ENCODE assay signal across 8 cellular contexts in genomic region chr11:109697140-109697843, GRCh38.
DNase-seq lines count a peak whose midpoint lies in the region; ATAC-seq and TF ChIP-seq lines count a peak whose summit lies in the region.

No MANE protein-coding gene starts in this region.

- H3K79me2 ChIP-seq in Loucy (ENCODE audit: insufficient read depth, low read length): no peaks in the 10 kb centered on the region

- H3K36me3 ChIP-seq in Loucy (ENCODE audit: insufficient read depth, low read length) (no peaks in the 10 kb centered on the region), ascending aorta (no peaks in the 10 kb centered on the region)

- peaks cover 3 to 9% of the 10 kb centered on the region in 2 donors for H3K27me3 Mint-ChIP-seq in stimulated activated naive B cell treated with anti-CD40 and anti-IgM and Interleukin-4, amounts not matched to agents 10 μg/mL and 1 μg/mL and 100 μg/mL, for 72 hours

- no peaks in the 10 kb centered on the region for H3K9me2 ChIP-seq in Loucy (replicated peaks; ENCODE audit: low read depth, low read length)

- H3K4me3 Mint-ChIP-seq in stimulated activated naive B cell treated with anti-CD40 and anti-IgM and Interleukin-4, amounts not matched to agents 10 μg/mL and 1 μg/mL and 100 μg/mL, for 72 hours: no peak overlapping the region

- H3K27me3 ChIP-seq in Loucy (ENCODE audit: insufficient read depth, low read length, poor library complexity, severe bottlenecking): no peaks in the 10 kb centered on the region
- H3K27me3 ChIP-seq in ascending aorta: no peaks in the 10 kb centered on the region

- peak; percentile 78 for TF ChIP-seq CTCF in Loucy (conservative IDR thresholded peaks at IDR 0.05; ENCODE audit: low read length)
- peak in 1 of 3 experiments; percentile 19 for TF ChIP-seq CTCF in ascending aorta (IDR thresholded peaks at IDR 0.05)

- H3K4me1 ChIP-seq in Loucy (ENCODE audit: insufficient read depth, low read length, poor library complexity, severe bottlenecking) (no peaks in the 10 kb centered on the region), ascending aorta (no peaks in the 10 kb centered on the region)

- H3K4me3 ChIP-seq in Loucy (ENCODE audit: low read length, poor library complexity, severe bottlenecking) (no peak overlapping the region), ascending aorta (no peak overlapping the region)

- H3K9me3 Mint-ChIP-seq in stimulated activated naive B cell treated with anti-CD40 and anti-IgM and Interleukin-4, amounts not matched to agents 10 μg/mL and 1 μg/mL and 100 μg/mL, for 72 hours: peaks cover 21 to 35% of the 10 kb centered on the region in 2 donors

- no peaks in the 10 kb centered on the region for H4K20me1 ChIP-seq in Loucy (ENCODE audit: insufficient read depth, low read length, poor library complexity, severe bottlenecking)

- ATAC-seq in stimulated activated naive B cell treated with anti-CD40 and anti-IgM and Interleukin-4, amounts not matched to agents 10 μg/mL and 1 μg/mL and 100 μg/mL, for 72 hours (replicated peaks): peak; percentile 78 to 80

- no peaks in the 10 kb centered on the region for H3K36me3 Mint-ChIP-seq in stimulated activated naive B cell treated with anti-CD40 and anti-IgM and Interleukin-4, amounts not matched to agents 10 μg/mL and 1 μg/mL and 100 μg/mL, for 72 hours

- H3K9me3 ChIP-seq in Loucy (ENCODE audit: insufficient read depth, low read depth, low read length) (no peaks in the 10 kb centered on the region), ascending aorta (peaks cover 4 to 28% of the 10 kb centered on the region in 2 donors)

- intact Hi-C loops in ascending aorta (cut with DNase I): no loop called here

- DNase-seq in activated CD4-positive, alpha-beta T cell treated with anti-CD3 and anti-CD28 coated beads for 48 hours: peak; percentile 2
- DNase-seq in activated CD4-positive, alpha-beta T cell treated with anti-CD3 and anti-CD28 coated beads, Interleukin-2, amount 50 U/mL, for 48 hours: no peak
- DNase-seq in HCEC 1CT (peak; percentile 37), SK-N-DZ (ENCODE audit: low spot score) (peak; percentile 17), foreskin melanocyte (peak; percentile 8), ascending aorta (ENCODE audit: low spot score in 2 of 2) (no peak)
- DNase-seq in stimulated activated naive B cell treated with anti-CD40 and anti-IgM and Interleukin-4, amounts not matched to agents 10 μg/mL and 1 μg/mL and 100 μg/mL, for 72 hours: no peak

- H3F3A ChIP-seq in Loucy (ENCODE audit: low read depth): no peaks in the 10 kb centered on the region

- H2AFZ ChIP-seq in Loucy (ENCODE audit: low read length): no peak overlapping the region

- no peak overlapping the region for H3K27ac Mint-ChIP-seq in stimulated activated naive B cell treated with anti-CD40 and anti-IgM and Interleukin-4, amounts not matched to agents 10 μg/mL and 1 μg/mL and 100 μg/mL, for 72 hours

- no peak overlapping the region for H3K9ac ChIP-seq in Loucy (ENCODE audit: low read depth, low read length, poor library complexity, severe bottlenecking)

- H3K4me2 ChIP-seq in Loucy (ENCODE audit: low read depth, low read length, poor library complexity, severe bottlenecking): no peak overlapping the region

- H3K4me1 Mint-ChIP-seq in stimulated activated naive B cell treated with anti-CD40 and anti-IgM and Interleukin-4, amounts not matched to agents 10 μg/mL and 1 μg/mL and 100 μg/mL, for 72 hours: no peaks in the 10 kb centered on the region

- no peak overlapping the region for H3K27ac ChIP-seq in ascending aorta

Comparison
In these comparisons a context has a peak if more than half of its experiments do, and no peak if none do; other contexts are left out.
1. DNase-seq: peak in activated CD4-positive, alpha-beta T cell treated with anti-CD3 and anti-CD28 coated beads for 48 hours (single experiment), HCEC 1CT (single experiment), SK-N-DZ (single experiment) and foreskin melanocyte (single experiment); none in activated CD4-positive, alpha-beta T cell treated with anti-CD3 and anti-CD28 coated beads, Interleukin-2, amount 50 U/mL, for 48 hours (0 of 2), stimulated activated naive B cell treated with anti-CD40 and anti-IgM and Interleukin-4, amounts not matched to agents 10 μg/mL and 1 μg/mL and 100 μg/mL, for 72 hours (single experiment) and ascending aorta (0 of 2).